1 cellular context compared by ENCODE assay signal in the genomic region with DNA sequence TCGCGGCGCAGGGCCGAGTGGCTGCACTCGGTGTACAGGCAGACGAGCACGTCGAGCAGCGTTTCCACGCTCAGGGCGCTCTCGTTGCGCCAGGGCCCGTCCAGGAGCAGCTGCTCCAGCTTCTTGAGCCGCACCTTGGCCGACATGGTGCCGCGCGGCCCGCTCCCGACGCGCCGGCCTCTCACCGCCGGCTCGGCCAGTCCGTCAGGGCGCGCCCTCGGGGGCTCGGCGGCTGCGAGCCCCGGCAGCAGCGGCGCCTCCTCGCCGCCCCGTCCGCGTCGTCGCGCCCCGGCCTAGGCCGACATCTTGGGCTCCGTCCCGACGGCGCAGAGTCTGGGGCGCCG.
TF ChIP-seq lines count a peak whose summit lies in the region.

No MANE protein-coding gene starts in this region.

TF ChIP-seq in liver, 16 proteins besides CTCF, POLR2A, EP300 and RAD21 (continued from another document):
- TF ChIP-seq JUND (IDR thresholded peaks at IDR 0.05): no peak
